8 cellular contexts compared by ENCODE assay signal in the genomic region with DNA sequence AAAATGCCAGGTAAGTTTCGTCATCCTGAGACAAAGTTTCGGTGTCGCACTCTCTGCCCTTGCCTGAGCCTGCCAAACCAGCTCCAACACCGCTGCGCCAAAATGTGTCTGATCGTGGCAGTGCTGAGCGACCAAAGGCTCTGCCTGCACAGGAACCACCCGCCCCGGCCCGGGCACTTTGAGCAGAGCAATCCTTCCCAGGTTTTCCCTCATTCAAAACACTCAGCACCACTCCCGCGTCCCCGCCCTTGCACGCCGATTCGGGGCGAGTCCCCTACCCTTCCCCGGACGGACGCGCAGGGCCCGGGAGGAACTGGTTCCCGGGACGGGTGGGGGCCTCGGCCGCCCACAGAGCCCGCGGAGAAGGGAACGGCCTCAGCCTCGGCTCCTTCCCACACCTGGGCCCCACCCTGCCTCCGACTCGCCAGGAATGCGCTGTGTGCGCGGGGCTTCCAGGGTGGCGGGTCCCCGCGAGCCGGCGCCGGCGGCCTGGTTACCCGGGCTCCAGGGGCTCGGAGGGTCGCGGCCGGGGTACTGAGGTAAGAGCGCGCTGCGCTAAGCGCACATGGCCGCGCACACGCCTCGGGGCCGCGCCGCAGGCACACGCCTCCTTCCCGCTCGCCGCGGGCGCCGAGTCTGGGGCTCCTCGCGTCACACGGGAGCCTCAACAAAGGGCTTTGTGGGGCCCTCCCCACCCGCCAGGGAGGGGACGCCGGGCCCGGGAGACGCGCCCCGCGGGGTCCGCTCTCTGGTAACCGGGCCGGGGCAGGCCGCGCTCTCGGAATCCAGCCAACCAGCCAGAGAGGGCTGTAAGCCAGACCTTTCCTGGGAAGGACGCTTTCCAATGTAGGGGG. TPM values are rescaled to one million over a fixed set of nuclear protein-coding genes. Genes with fewer than 3 reads are reported as not detected.
DNase-seq lines count a peak whose midpoint lies in the region; ATAC-seq, FAIRE-seq and TF ChIP-seq lines count a peak whose summit lies in the region.

A gene with protein sequence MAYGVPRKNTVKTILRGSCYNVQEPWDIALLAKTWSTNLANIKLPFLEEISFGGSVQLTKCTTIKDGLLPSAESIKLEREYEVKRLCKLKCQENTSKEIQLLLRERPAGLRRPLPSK (minus strand): TSS at position 638 of the 854 bp plus-strand sequence. CDS start 902 bp downstream, outside the sequence.

- H3K36me3 ChIP-seq in endothelial cell of umbilical vein (ENCODE audit: control insufficient read depth in 2 of 2, extremely low read depth in 1 of 2, insufficient read depth in 2 of 2, low read length in 2 of 2) (no peaks in the 10 kb centered on the region), mesendoderm (ENCODE audit: control insufficient read depth, insufficient read depth, low read length) (no peaks in the 10 kb centered on the region)

- H3K56ac ChIP-seq in mesendoderm (ENCODE audit: low read length), result peak within 1 kb of the TSS; percentile 92

- no peaks in the 10 kb centered on the region for H3K9me3 Mint-ChIP-seq in activated CD4-positive, alpha-beta memory T cell treated with anti-CD3 and anti-CD28 coated beads for 36 hours
- no peaks in the 10 kb centered on the region for H3K9me3 Mint-ChIP-seq in stimulated activated naive B cell treated with anti-CD40 and anti-IgM and Interleukin-4, amounts not matched to agents 10 μg/mL and 1 μg/mL and 100 μg/mL, for 72 hours

- no CpG with 5 or more reads among the region's 83 CpGs for WGBS in mesendoderm (ENCODE audit: extremely low coverage, insufficient coverage, low lambda C conversion rate)

- H2BK120ac ChIP-seq in mesendoderm (ENCODE audit: low read depth, low read length), result peak within 1 kb of the TSS; percentile 66

- peak within 1 kb of the TSS; percentile 49 for H2BK5ac ChIP-seq in mesendoderm (ENCODE audit: low read length)

- no peaks in the 10 kb centered on the region for H4K20me1 ChIP-seq in endothelial cell of umbilical vein (replicated peaks; ENCODE audit: control insufficient read depth, extremely low read depth, insufficient read depth, low read length)

- H3K9ac ChIP-seq in endothelial cell of umbilical vein (replicated peaks; ENCODE audit: extremely low read depth, insufficient read depth, low read length) (peak within 1 kb of the TSS; percentile 41), mesendoderm (ENCODE audit: low read length) (peak within 1 kb of the TSS; percentile 87)

- TF ChIP-seq CTCF in 22Rv1 (IDR thresholded peaks at IDR 0.05) (peak; percentile 33), GM12875 (IDR thresholded peaks at IDR 0.05; ENCODE audit: borderline replicate concordance, insufficient read depth, low read depth, low read length) (no peak), endothelial cell of umbilical vein (IDR thresholded peaks at IDR 0.05; ENCODE audit: extremely low read depth in 1 of 2, insufficient read depth in 1 of 2, low read depth in 1 of 2, low read length in 2 of 2) (peak in 1 of 2 donors; percentile 1)

- peaks cover 25% of the 10 kb centered on the region for H3K4me1 ChIP-seq in endothelial cell of umbilical vein (ENCODE audit: control insufficient read depth, extremely low read depth, insufficient read depth, low read length)
- no peaks in the 10 kb centered on the region for H3K4me1 ChIP-seq in mesendoderm (ENCODE audit: control insufficient read depth, low read depth, low read length)

- no peaks in the 10 kb centered on the region for H3K4me1 Mint-ChIP-seq in activated CD4-positive, alpha-beta memory T cell treated with anti-CD3 and anti-CD28 coated beads for 36 hours (ENCODE audit: low read depth)
- H3K4me1 Mint-ChIP-seq in stimulated activated naive B cell treated with anti-CD40 and anti-IgM and Interleukin-4, amounts not matched to agents 10 μg/mL and 1 μg/mL and 100 μg/mL, for 72 hours, result peaks cover 0 to 10% of the 10 kb centered on the region in 2 donors

- H3K27ac Mint-ChIP-seq in activated CD4-positive, alpha-beta memory T cell treated with anti-CD3 and anti-CD28 coated beads for 36 hours, result no peak within 1 kb of the TSS
- peak within 1 kb of the TSS; percentile 6 for H3K27ac Mint-ChIP-seq in stimulated activated naive B cell treated with anti-CD40 and anti-IgM and Interleukin-4, amounts not matched to agents 10 μg/mL and 1 μg/mL and 100 μg/mL, for 72 hours

- no peak within 1 kb of the TSS for H2BK15ac ChIP-seq in mesendoderm (replicated peaks; ENCODE audit: low read depth)

- POLR2A ChIA-PET in activated CD4-positive, alpha-beta memory T cell treated with anti-CD3 and anti-CD28 coated beads for 36 hours (lab: Charles Lee), result interaction anchor here (0.8 kb wide), 1 partner anchor 328 kb away, joined by 3 read pairs; no protein-coding TSS in a partner anchor
- POLR2A ChIA-PET in endothelial cell of umbilical vein (lab: Charles Lee), result no interaction called here

- H3K27me3 ChIP-seq in endothelial cell of umbilical vein (ENCODE audit: control insufficient read depth in 2 of 2, insufficient read depth in 2 of 2, low read length in 2 of 2) (no peaks in the 10 kb centered on the region), mesendoderm (ENCODE audit: insufficient read depth, low read length, poor library complexity) (no peaks in the 10 kb centered on the region)

- H3K9me3 ChIP-seq in endothelial cell of umbilical vein (replicated peaks; ENCODE audit: control insufficient read depth, insufficient read depth, low read length), result no peaks in the 10 kb centered on the region

- peak within 1 kb of the TSS; percentile 89 for H3K27ac ChIP-seq in 22Rv1
- H3K27ac ChIP-seq in endothelial cell of umbilical vein (ENCODE audit: insufficient read depth, low read depth, low read length), result peak within 1 kb of the TSS; percentile 4
- H3K27ac ChIP-seq in mesendoderm (ENCODE audit: low read depth, low read length), result peak within 1 kb of the TSS; percentile 58

- H3K4me3 Mint-ChIP-seq in activated CD4-positive, alpha-beta memory T cell treated with anti-CD3 and anti-CD28 coated beads for 36 hours, result peak within 1 kb of the TSS; percentile 73
- peak within 1 kb of the TSS; percentile 80 to 85 for H3K4me3 Mint-ChIP-seq in stimulated activated naive B cell treated with anti-CD40 and anti-IgM and Interleukin-4, amounts not matched to agents 10 μg/mL and 1 μg/mL and 100 μg/mL, for 72 hours

- H3K4me3 ChIP-seq in GM12875 (ENCODE audit: low read depth, low read length) (peak within 1 kb of the TSS; percentile 61), endothelial cell of umbilical vein (replicated peaks in 1 of 3; ENCODE audit: insufficient read depth in 1 of 3, low read depth in 1 of 3, low read length in 3 of 3) (peak within 1 kb of the TSS; percentile 3 to 75 (median 59)), mesendoderm (ENCODE audit: low read length) (peak within 1 kb of the TSS; percentile 55)

- BruUV-seq in endothelial cell of umbilical vein (replicated peaks; lab: Mats Ljungman, UMichigan), result no TSS peak

- peak within 1 kb of the TSS; percentile 58 for H4K8ac ChIP-seq in mesendoderm (ENCODE audit: low read depth, low read length)

- peak; percentile 47 for ATAC-seq in HG03025 (IDR thresholded peaks at IDR 0.05; ENCODE audit: low FRiP score, unreplicated experiment)
- peak; percentile 79 to 81 for ATAC-seq in stimulated activated naive B cell treated with anti-CD40 and anti-IgM and Interleukin-4, amounts not matched to agents 10 μg/mL and 1 μg/mL and 100 μg/mL, for 72 hours (replicated peaks)

- no peak within 1 kb of the TSS for H2AK5ac ChIP-seq in mesendoderm (ENCODE audit: low read length)

- FAIRE-seq in endothelial cell of umbilical vein (lab: Jason Lieb, UNC), result peak; percentile 18

- H3K4me2 ChIP-seq in endothelial cell of umbilical vein (ENCODE audit: insufficient read depth, low read length) (peak within 1 kb of the TSS; percentile 68), mesendoderm (ENCODE audit: low read length) (peak within 1 kb of the TSS; percentile 69)

- H3K27me3 Mint-ChIP-seq in activated CD4-positive, alpha-beta memory T cell treated with anti-CD3 and anti-CD28 coated beads for 36 hours, result peaks cover 20% of the 10 kb centered on the region
- H3K27me3 Mint-ChIP-seq in stimulated activated naive B cell treated with anti-CD40 and anti-IgM and Interleukin-4, amounts not matched to agents 10 μg/mL and 1 μg/mL and 100 μg/mL, for 72 hours, result peaks cover 24 to 30% of the 10 kb centered on the region in 2 donors

- no peak for TF ChIP-seq POLR2A in endothelial cell of umbilical vein (IDR thresholded peaks at IDR 0.05; ENCODE audit: low read depth, low read length)

- DNase-seq in NCI-H2171 (lab: John Stamatoyannopoulos, UW) (peak; percentile 54), endothelial cell of umbilical vein (ENCODE audit: low read depth, low spot score) (peak; percentile 43), mesendoderm (peak; percentile 94)
- DNase-seq in activated CD4-positive, alpha-beta memory T cell treated with anti-CD3 and anti-CD28 coated beads for 36 hours, result peak; percentile 56
- no peak for DNase-seq in stimulated activated naive B cell treated with anti-CD40 and anti-IgM and Interleukin-4, amounts not matched to agents 10 μg/mL and 1 μg/mL and 100 μg/mL, for 72 hours

- intact Hi-C loops in activated CD4-positive, alpha-beta memory T cell treated with anti-CD3 and anti-CD28 coated beads for 36 hours (cut with micrococcal nuclease), result loop anchor here (5.0 kb wide), 1 partner anchor 295 kb away; no protein-coding TSS in a partner anchor
- intact Hi-C loops in endothelial cell of umbilical vein (cut with micrococcal nuclease), result loop anchor here (2.0 to 10.0 kb wide), 2 partner anchors 47 to 667 kb away; no protein-coding TSS in a partner anchor

- peak within 1 kb of the TSS; percentile 61 for H3K4ac ChIP-seq in mesendoderm (ENCODE audit: low read depth, low read length)

- H3K9me1 ChIP-seq in endothelial cell of umbilical vein (replicated peaks; ENCODE audit: control insufficient read depth, extremely low read depth, insufficient read depth, low read length), result no peaks in the 10 kb centered on the region

- H3K23ac ChIP-seq in mesendoderm (ENCODE audit: low read length), result peak within 1 kb of the TSS; percentile 85

- no peaks in the 10 kb centered on the region for H3K79me2 ChIP-seq in endothelial cell of umbilical vein (ENCODE audit: control insufficient read depth, insufficient read depth, low read length)
- H3K79me2 ChIP-seq in mesendoderm (ENCODE audit: control insufficient read depth, insufficient read depth, low read length), result no peaks in the 10 kb centered on the region

- H3K18ac ChIP-seq in mesendoderm (ENCODE audit: low read length), result peak within 1 kb of the TSS; percentile 89

- H3K79me1 ChIP-seq in mesendoderm (ENCODE audit: low read length), result no peaks in the 10 kb centered on the region

- dilution Hi-C loops in endothelial cell of umbilical vein (cut with MboI; ENCODE audit: extremely low pct_ligation_motif_present, low sequenced_read_pairs), result no loop called here

- H4K5ac ChIP-seq in mesendoderm (ENCODE audit: low read length), result no peak within 1 kb of the TSS

- CTCF ChIA-PET in activated CD4-positive, alpha-beta memory T cell treated with anti-CD3 and anti-CD28 coated beads for 36 hours (lab: Charles Lee), result interaction anchor here (1.0 to 1.5 kb wide), 4 partner anchors 13 to 397 kb away, joined by 3 to 11 read pairs (median 4); no protein-coding TSS in a partner anchor
- CTCF ChIA-PET in endothelial cell of umbilical vein (lab: Charles Lee), result interaction anchor here (1.8 to 5.0 kb wide), 3 partner anchors 369 to 396 kb away, joined by 4 to 64 read pairs (median 16); no protein-coding TSS in a partner anchor

- H3K36me3 Mint-ChIP-seq in activated CD4-positive, alpha-beta memory T cell treated with anti-CD3 and anti-CD28 coated beads for 36 hours, result no peaks in the 10 kb centered on the region
- peaks cover 0 to 4% of the 10 kb centered on the region in 2 donors for H3K36me3 Mint-ChIP-seq in stimulated activated naive B cell treated with anti-CD40 and anti-IgM and Interleukin-4, amounts not matched to agents 10 μg/mL and 1 μg/mL and 100 μg/mL, for 72 hours

- H2AFZ ChIP-seq in endothelial cell of umbilical vein (ENCODE audit: low read depth, low read length), result peak within 1 kb of the TSS; percentile 59

RNA-seq across cellular contexts. Expression of the gene that starts here (rescaled TPM):
- total RNA-seq in activated CD4-positive, alpha-beta memory T cell treated with anti-CD3 and anti-CD28 coated beads for 36 hours, result under 1 TPM in 1 of 2 experiments, not detected in 1; 0.61 TPM
- 0.66 TPM in 1 of 2 replicates, not detected in the other for total RNA-seq in endothelial cell of umbilical vein
- polyA plus RNA-seq in endothelial cell of umbilical vein, result not detected in 2 replicates
- 0.21 and 0.32 TPM in 2 replicates for polyA plus RNA-seq in endothelial cell of umbilical vein (2011; cell fraction: cytosol; rRNA removed)
- 0.10 and 0.45 TPM in 2 replicates for polyA plus RNA-seq in endothelial cell of umbilical vein (2011; cell fraction: nucleus; rRNA removed)
- not detected in 2 replicates for polyA plus RNA-seq in endothelial cell of umbilical vein (2012)
- not detected in 2 replicates for polyA minus RNA-seq in endothelial cell of umbilical vein
- polyA minus RNA-seq in endothelial cell of umbilical vein (2011; cell fraction: cytosol; rRNA and poly(A)+ RNA removed), result not detected
- not detected in 2 replicates for polyA minus RNA-seq in endothelial cell of umbilical vein (2011; cell fraction: nucleus; rRNA and poly(A)+ RNA removed)
- 2.2 TPM for polyA plus RNA-seq in mesendoderm (2013, experiment 1 of 2)
- polyA plus RNA-seq in mesendoderm (2013, experiment 2 of 2), result 1.5 TPM

Comparison
In these comparisons a context has a peak if more than half of its experiments do, and no peak if none do; other contexts are left out.
1. Peak in DNase-seq in activated CD4-positive, alpha-beta memory T cell treated with anti-CD3 and anti-CD28 coated beads for 36 hours; RNA of the gene not detected or under 1 TPM.
2. Peak in DNase-seq, H3K4me3 ChIP-seq, H3K27ac ChIP-seq, H3K9ac ChIP-seq and H3K4me2 ChIP-seq in endothelial cell of umbilical vein; RNA of the gene not detected or under 1 TPM.
3. H3K27ac ChIP-seq: peak in every context shown above with its lines; median percentile 89 in 22Rv1; 58 in mesendoderm; 4 in endothelial cell of umbilical vein.